In the genomic region with DNA sequence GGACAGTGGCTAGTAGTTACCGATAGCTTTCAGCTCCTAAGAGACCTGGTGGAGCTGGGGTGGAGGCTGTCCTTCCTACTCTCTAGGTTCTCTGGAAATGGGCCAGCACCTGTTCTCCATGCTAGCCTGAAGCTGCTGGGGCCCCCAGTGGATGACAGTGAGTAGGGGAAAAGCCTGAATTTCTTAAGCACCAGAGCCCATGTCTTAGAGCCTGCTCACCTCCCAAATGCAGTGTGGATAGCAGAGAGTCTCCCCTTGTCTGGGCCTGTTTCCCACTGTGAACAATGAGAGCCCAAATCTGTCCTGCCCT, we compare ENCODE assay signal across 15 cellular contexts.
A peak's percentile ranks its signal among the peaks of the same experiment; 100 is the strongest.
DNase-seq lines count a peak whose midpoint lies in the region; ATAC-seq and TF ChIP-seq lines count a peak whose summit lies in the region.
"Had no signal": no experiment of that assay in that cellular context is flagged by ENCODE, and none has a peak within 500 bp of the region (broad histone marks: within the 10 kb centered on the region; RNA-seq: fewer than 3 reads in every experiment).

No MANE protein-coding gene starts in this region.

- H3K9me3 ChIP-seq in vagina = no peaks in the 10 kb centered on the region
- H3K9me3 ChIP-seq: A549, BE2C, Caco-2 had no signal

- H3K4me3 ChIP-seq in vagina = no peak overlapping the region
- H3K4me3 ChIP-seq: A549, GM12878, GM23248 had no signal

- H3K27ac ChIP-seq in RWPE1 (peak overlapping the region; percentile 56), vagina (peak overlapping the region; percentile 17)
- H3K27ac ChIP-seq: A549, C4-2B, GM23248 had no signal

- intact Hi-C loops in left ventricle myocardium superior (cut with micrococcal nuclease) = no loop called here
- intact Hi-C loops in cardiac septum (cut with DNase I) = no loop called here
- intact Hi-C loops in vagina (cut with DNase I) = loop anchor here (10.0 kb wide), 1 partner anchor 228 kb away; no protein-coding TSS in a partner anchor

- peaks cover 51% of the 10 kb centered on the region for H3K4me1 ChIP-seq in vagina
- H3K4me1 ChIP-seq: A549, BE2C, Caco-2 had no signal

- ATAC-seq in left ventricle myocardium superior (peak; percentile 10), HG02885 (IDR thresholded peaks at IDR 0.05; ENCODE audit: poor library complexity, unreplicated experiment) (no peak), HG02870 (IDR thresholded peaks at IDR 0.05; ENCODE audit: unreplicated experiment) (no peak)
- ATAC-seq: A549, GM12878, HCT116 had no signal

- peaks cover 0 to 36% of the 10 kb centered on the region in 2 donors for H3K36me3 ChIP-seq in vagina

- CTCF ChIA-PET in RWPE1 (lab: Yijun Ruan, JAX) = no interaction called here

- no peak for TF ChIP-seq POLR2A in vagina (IDR thresholded peaks at IDR 0.05)

- no peaks in the 10 kb centered on the region for H3K27me3 ChIP-seq in vagina
- H3K27me3 ChIP-seq: BE2C had no signal

- no peak for TF ChIP-seq CTCF in RWPE1 (conservative IDR thresholded peaks at IDR 0.05; ENCODE audit: low read depth)
- TF ChIP-seq CTCF in vagina (IDR thresholded peaks at IDR 0.05) = no peak

- DNase-seq in left ventricle myocardium superior (no peak), cardiac septum (ENCODE audit: low spot score) (no peak), RWPE1 (ENCODE audit: low spot score) (no peak), myocyte (ENCODE audit: low read depth) (peak; percentile 36), vagina (ENCODE audit: extremely low spot score in 2 of 2) (no peak), ureter (ENCODE audit: low spot score) (no peak)
- DNase-seq: BE2C, Caco-2, GM23248 had no signal

- POLR2A ChIA-PET in RWPE1 (lab: Yijun Ruan, JAX; ENCODE audit: low non-redundant PET) = no interaction called here
